Comparison of ENCODE assay signal across 15 cellular contexts in genomic region chr9:135369401-135369800, GRCh38.
DNase-seq lines count a peak whose midpoint lies in the region; ATAC-seq, FAIRE-seq and TF ChIP-seq lines count a peak whose summit lies in the region.
"Had no signal": no experiment of that assay in that cellular context is flagged by ENCODE, and none has a peak within 500 bp of the region (broad histone marks: within the 10 kb centered on the region; RNA-seq: fewer than 3 reads in every experiment).

No MANE protein-coding gene starts in this region.

- H3K27ac Mint-ChIP-seq in stimulated activated effector memory CD8-positive, alpha-beta T cell treated with anti-CD3 and anti-CD28 coated beads, Interleukin-12 subunit alpha, Interleukin-12 subunit beta, amount 100 ng/mL, for 72 hours = no peak overlapping the region
- H3K27ac Mint-ChIP-seq: CD4-positive, alpha-beta T cell; GM23338; HFFc6 had no signal

- H2AFZ ChIP-seq in HCT116 (ENCODE audit: low read depth, low read length, poor library complexity, severe bottlenecking) = no peak overlapping the region
- H2AFZ ChIP-seq: GM23338 had no signal

- no peaks in the 10 kb centered on the region for H3K79me2 ChIP-seq in HCT116 (ENCODE audit: insufficient read depth, low read length)

- DNase-seq in HCT116 (ENCODE audit: low read depth, low spot score) = no peak
- peak; percentile 7 for DNase-seq in RCC 7860 (ENCODE audit: low spot score)
- DNase-seq in epithelial cell of esophagus (ENCODE audit: low read depth) = peak; percentile 57
- DNase-seq in urothelium cell line (ENCODE audit: low spot score) = peak; percentile 48
- no peak for DNase-seq in HCEC 1CT
- DNase-seq in activated gamma-delta T cell (lab: John Stamatoyannopoulos, UW) = no peak
- DNase-seq in stimulated activated effector memory CD8-positive, alpha-beta T cell treated with anti-CD3 and anti-CD28 coated beads, Interleukin-12 subunit alpha, Interleukin-12 subunit beta, amount 100 ng/mL, for 72 hours (ENCODE audit: low spot score in 2 of 2) = no peak
- DNase-seq: BE2C; CD4-positive, alpha-beta T cell; EL; HFFc6; Kasumi-1; NCI-H187; NCI-H345 had no signal

- H3K9ac ChIP-seq in HCT116 (ENCODE audit: low read length) = no peak overlapping the region

- POLR2A ChIA-PET in HCT116 (lab: Charles Lee) = no interaction called here

- no peaks in the 10 kb centered on the region for H3K4me1 Mint-ChIP-seq in stimulated activated effector memory CD8-positive, alpha-beta T cell treated with anti-CD3 and anti-CD28 coated beads, Interleukin-12 subunit alpha, Interleukin-12 subunit beta, amount 100 ng/mL, for 72 hours

- no peaks in the 10 kb centered on the region for H4K20me1 ChIP-seq in HCT116 (ENCODE audit: insufficient read depth)

- TF ChIP-seq RAD21 in HCT116 (IDR thresholded peaks at IDR 0.05; ENCODE audit: low read depth) = no peak

- H3K9me3 ChIP-seq in HCT116 (ENCODE audit: control insufficient read depth in 1 of 2, insufficient read depth in 1 of 2, low read depth in 1 of 2, low read length in 2 of 2) = no peaks in the 10 kb centered on the region
- H3K9me3 ChIP-seq: BE2C had no signal

- no peak for FAIRE-seq in RCC 7860 (lab: Jason Lieb, UNC)
- FAIRE-seq in urothelium cell line (lab: Jason Lieb, UNC) = peak; percentile 55

- H3K4me2 ChIP-seq in HCT116 (ENCODE audit: low read length) = no peak overlapping the region
- H3K4me2 ChIP-seq: GM23338 had no signal

- H3K4me1 ChIP-seq in HCT116 (ENCODE audit: control insufficient read depth in 1 of 2, insufficient read depth in 2 of 2, low read length in 2 of 2) = no peaks in the 10 kb centered on the region

- TF ChIP-seq POLR2A in HCT116 (IDR thresholded peaks at IDR 0.05; ENCODE audit: borderline replicate concordance, extremely low read depth, insufficient read depth, insufficient read length) = no peak

- 0 out of 2 replicates have a peak, but pooled peaks have one; percentile 34 for ATAC-seq in HCT116
- no peak for ATAC-seq in stimulated activated effector memory CD8-positive, alpha-beta T cell treated with anti-CD3 and anti-CD28 coated beads, Interleukin-12 subunit alpha, Interleukin-12 subunit beta, amount 100 ng/mL, for 72 hours
- ATAC-seq: GM23338 had no signal

- H3K9me2 ChIP-seq in HCT116 (ENCODE audit: insufficient read depth) = no peaks in the 10 kb centered on the region

- CTCF ChIA-PET in HCT116 (lab: Charles Lee) = no interaction called here

- H3K36me3 Mint-ChIP-seq in stimulated activated effector memory CD8-positive, alpha-beta T cell treated with anti-CD3 and anti-CD28 coated beads, Interleukin-12 subunit alpha, Interleukin-12 subunit beta, amount 100 ng/mL, for 72 hours = no peaks in the 10 kb centered on the region

- H3K27me3 ChIP-seq in HCT116 (ENCODE audit: insufficient read depth, low read length) = no peaks in the 10 kb centered on the region
- H3K27me3 ChIP-seq: BE2C had no signal

- H3K4me3 Mint-ChIP-seq in stimulated activated effector memory CD8-positive, alpha-beta T cell treated with anti-CD3 and anti-CD28 coated beads, Interleukin-12 subunit alpha, Interleukin-12 subunit beta, amount 100 ng/mL, for 72 hours = no peak overlapping the region
- H3K4me3 Mint-ChIP-seq: CD4-positive, alpha-beta T cell; GM23338; HFFc6 had no signal

- no peaks in the 10 kb centered on the region for H3K9me3 Mint-ChIP-seq in stimulated activated effector memory CD8-positive, alpha-beta T cell treated with anti-CD3 and anti-CD28 coated beads, Interleukin-12 subunit alpha, Interleukin-12 subunit beta, amount 100 ng/mL, for 72 hours
- H3K9me3 Mint-ChIP-seq: CD4-positive, alpha-beta T cell had no signal

- no TSS peak for BruUV-seq in HCT116 (replicated peaks; lab: Mats Ljungman, UMichigan)

- H3K27ac ChIP-seq in HCT116 (ENCODE audit: low read depth, low read length) = no peak overlapping the region

- intact Hi-C loops in HCT116 (cut with micrococcal nuclease) = no loop called here

- RAD21 ChIA-PET in HCT116 (lab: Charles Lee; ENCODE audit: low non-redundant PET in 1 of 2, low total read pairs in 2 of 2, uncharacterized antibody in 2 of 2, unreplicated experiment in 2 of 2) = no interaction called here

- TF ChIP-seq CTCF in HCT116 (IDR thresholded peaks at IDR 0.05 in 2 of 3, conservative IDR thresholded peaks at IDR 0.05 in 1 of 3; ENCODE audit: borderline replicate concordance in 1 of 3, insufficient read depth in 1 of 3, low read depth in 2 of 3, low read length in 2 of 3) = no peak
- TF ChIP-seq CTCF in epithelial cell of esophagus (IDR thresholded peaks at IDR 0.05; ENCODE audit: insufficient read depth, low read depth, low read length, missing control alignments) = no peak

- H3K4me3 ChIP-seq in HCT116 (replicated peaks in 1 of 2; ENCODE audit: low read depth in 1 of 2, low read length in 2 of 2) (no peak overlapping the region), epithelial cell of esophagus (ENCODE audit: low read length) (no peak overlapping the region)
- H3K4me3 ChIP-seq: GM23338 had no signal

- H3K36me3 ChIP-seq in HCT116 (ENCODE audit: control insufficient read depth in 1 of 2, insufficient read depth in 2 of 2, low read length in 2 of 2) = no peaks in the 10 kb centered on the region
- H3K36me3 ChIP-seq: BE2C had no signal

TF ChIP-seq in HCT116, 20 proteins besides CTCF, POLR2A, EP300 and RAD21:
- TF ChIP-seq EZH2phosphoT487 (IDR thresholded peaks at IDR 0.05; ENCODE audit: borderline replicate concordance) (no peak), EGR1 (IDR thresholded peaks at IDR 0.05; ENCODE audit: low read depth) (no peak), EZH2 (IDR thresholded peaks at IDR 0.05) (no peak), YY1 (IDR thresholded peaks at IDR 0.05; ENCODE audit: extremely low read depth, insufficient replicate concordance, low read depth, low read length) (no peak), FOSL1 (IDR thresholded peaks at IDR 0.05; ENCODE audit: low read depth) (no peak), ZBTB33 (IDR thresholded peaks at IDR 0.05; ENCODE audit: extremely low read depth, insufficient replicate concordance, low read length) (no peak), CEBPB (IDR thresholded peaks at IDR 0.05; ENCODE audit: low read depth) (no peak), TCF7L2 (IDR thresholded peaks at IDR 0.05; ENCODE audit: borderline replicate concordance, extremely low read depth, insufficient read depth, insufficient read length) (no peak)

Comparison
In these comparisons a context has a peak if more than half of its experiments do, and no peak if none do; other contexts are left out.
1. DNase-seq: peak in RCC 7860 (single experiment), epithelial cell of esophagus (single experiment) and urothelium cell line (single experiment); none in HCT116 (single experiment), HCEC 1CT (single experiment), activated gamma-delta T cell (single experiment) and stimulated activated effector memory CD8-positive, alpha-beta T cell treated with anti-CD3 and anti-CD28 coated beads, Interleukin-12 subunit alpha, Interleukin-12 subunit beta, amount 100 ng/mL, for 72 hours (0 of 2).